1 cellular context compared by ENCODE assay signal in the genomic region with DNA sequence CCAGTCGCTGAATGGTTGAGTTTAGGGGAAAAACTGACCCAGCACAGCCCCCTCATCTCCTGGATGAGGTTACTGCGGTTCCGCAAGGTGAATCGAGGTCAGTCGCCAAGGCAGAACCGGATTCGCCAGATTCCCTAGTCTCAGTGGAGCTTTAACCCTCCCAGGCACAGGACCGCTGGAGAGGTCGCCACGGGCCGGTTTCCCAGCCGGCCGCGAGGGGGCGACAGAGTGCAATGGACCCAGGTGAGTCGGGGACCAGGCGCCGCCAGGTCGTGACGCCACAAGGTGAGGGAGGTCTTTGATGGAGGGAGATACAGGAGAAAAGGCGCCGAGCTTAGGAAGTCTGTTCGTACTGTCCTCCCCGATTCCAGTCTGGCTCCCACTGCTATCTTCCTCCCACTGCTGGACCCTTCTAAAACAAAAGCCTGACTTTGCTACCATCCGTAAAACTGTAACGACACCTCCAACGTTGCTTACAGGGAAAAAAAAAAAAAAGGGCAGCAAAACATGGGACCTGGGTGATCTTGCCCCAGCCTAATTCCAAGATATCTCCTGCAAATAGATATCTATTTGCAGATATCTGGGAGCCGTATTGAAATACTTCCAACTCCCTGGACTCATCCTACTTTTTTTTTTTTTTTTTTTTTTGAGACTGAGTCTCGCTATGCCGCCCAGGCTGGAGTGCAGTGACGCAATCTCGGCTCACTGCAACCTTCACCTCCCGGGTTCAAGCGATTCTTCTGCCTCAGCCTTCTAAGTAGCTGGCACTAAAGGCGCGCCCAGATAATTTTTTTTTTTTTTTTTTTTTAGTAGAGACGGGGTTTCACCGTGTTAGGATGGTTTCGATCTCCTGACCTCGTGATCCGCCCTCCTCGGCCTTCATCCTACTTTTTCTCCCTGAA.
TF ChIP-seq lines count a peak whose summit lies in the region.

No MANE protein-coding gene starts in this region.

TF ChIP-seq in WTC11, 78 proteins besides CTCF, POLR2A, EP300 and RAD21 (continued from another document):
- TF ChIP-seq, protein P1, sequence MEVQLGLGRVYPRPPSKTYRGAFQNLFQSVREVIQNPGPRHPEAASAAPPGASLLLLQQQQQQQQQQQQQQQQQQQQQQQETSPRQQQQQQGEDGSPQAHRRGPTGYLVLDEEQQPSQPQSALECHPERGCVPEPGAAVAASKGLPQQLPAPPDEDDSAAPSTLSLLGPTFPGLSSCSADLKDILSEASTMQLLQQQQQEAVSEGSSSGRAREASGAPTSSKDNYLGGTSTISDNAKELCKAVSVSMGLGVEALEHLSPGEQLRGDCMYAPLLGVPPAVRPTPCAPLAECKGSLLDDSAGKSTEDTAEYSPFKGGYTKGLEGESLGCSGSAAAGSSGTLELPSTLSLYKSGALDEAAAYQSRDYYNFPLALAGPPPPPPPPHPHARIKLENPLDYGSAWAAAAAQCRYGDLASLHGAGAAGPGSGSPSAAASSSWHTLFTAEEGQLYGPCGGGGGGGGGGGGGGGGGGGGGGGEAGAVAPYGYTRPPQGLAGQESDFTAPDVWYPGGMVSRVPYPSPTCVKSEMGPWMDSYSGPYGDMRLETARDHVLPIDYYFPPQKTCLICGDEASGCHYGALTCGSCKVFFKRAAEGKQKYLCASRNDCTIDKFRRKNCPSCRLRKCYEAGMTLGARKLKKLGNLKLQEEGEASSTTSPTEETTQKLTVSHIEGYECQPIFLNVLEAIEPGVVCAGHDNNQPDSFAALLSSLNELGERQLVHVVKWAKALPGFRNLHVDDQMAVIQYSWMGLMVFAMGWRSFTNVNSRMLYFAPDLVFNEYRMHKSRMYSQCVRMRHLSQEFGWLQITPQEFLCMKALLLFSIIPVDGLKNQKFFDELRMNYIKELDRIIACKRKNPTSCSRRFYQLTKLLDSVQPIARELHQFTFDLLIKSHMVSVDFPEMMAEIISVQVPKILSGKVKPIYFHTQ (CRISPR knock-in tag; IDR thresholded peaks at IDR 0.05) = no peak
- TF ChIP-seq KAT7 (CRISPR knock-in tag; IDR thresholded peaks at IDR 0.05; ENCODE audit: borderline replicate concordance) = no peak
- TF ChIP-seq, protein P2, sequence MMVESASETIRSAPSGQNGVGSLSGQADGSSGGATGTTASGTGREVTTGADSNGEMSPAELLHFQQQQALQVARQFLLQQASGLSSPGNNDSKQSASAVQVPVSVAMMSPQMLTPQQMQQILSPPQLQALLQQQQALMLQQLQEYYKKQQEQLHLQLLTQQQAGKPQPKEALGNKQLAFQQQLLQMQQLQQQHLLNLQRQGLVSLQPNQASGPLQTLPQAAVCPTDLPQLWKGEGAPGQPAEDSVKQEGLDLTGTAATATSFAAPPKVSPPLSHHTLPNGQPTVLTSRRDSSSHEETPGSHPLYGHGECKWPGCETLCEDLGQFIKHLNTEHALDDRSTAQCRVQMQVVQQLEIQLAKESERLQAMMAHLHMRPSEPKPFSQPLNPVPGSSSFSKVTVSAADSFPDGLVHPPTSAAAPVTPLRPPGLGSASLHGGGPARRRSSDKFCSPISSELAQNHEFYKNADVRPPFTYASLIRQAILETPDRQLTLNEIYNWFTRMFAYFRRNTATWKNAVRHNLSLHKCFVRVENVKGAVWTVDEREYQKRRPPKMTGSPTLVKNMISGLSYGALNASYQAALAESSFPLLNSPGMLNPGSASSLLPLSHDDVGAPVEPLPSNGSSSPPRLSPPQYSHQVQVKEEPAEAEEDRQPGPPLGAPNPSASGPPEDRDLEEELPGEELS (CRISPR knock-in tag; IDR thresholded peaks at IDR 0.05) = no peak
- TF ChIP-seq CREM (CRISPR knock-in tag; IDR thresholded peaks at IDR 0.05) = no peak
- peak; percentile 80; the same call in 1 of the 2 replicates for TF ChIP-seq ZBTB21 (CRISPR knock-in tag; IDR thresholded peaks at IDR 0.05; ENCODE audit: borderline replicate concordance)
- TF ChIP-seq, protein P3, sequence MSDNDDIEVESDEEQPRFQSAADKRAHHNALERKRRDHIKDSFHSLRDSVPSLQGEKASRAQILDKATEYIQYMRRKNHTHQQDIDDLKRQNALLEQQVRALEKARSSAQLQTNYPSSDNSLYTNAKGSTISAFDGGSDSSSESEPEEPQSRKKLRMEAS (CRISPR knock-in tag; IDR thresholded peaks at IDR 0.05) = peak; percentile 76
- TF ChIP-seq, protein P4, sequence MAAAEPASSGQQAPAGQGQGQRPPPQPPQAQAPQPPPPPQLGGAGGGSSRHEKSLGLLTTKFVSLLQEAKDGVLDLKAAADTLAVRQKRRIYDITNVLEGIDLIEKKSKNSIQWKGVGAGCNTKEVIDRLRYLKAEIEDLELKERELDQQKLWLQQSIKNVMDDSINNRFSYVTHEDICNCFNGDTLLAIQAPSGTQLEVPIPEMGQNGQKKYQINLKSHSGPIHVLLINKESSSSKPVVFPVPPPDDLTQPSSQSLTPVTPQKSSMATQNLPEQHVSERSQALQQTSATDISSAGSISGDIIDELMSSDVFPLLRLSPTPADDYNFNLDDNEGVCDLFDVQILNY (CRISPR knock-in tag; IDR thresholded peaks at IDR 0.05) = peak; percentile 47; the same call in 1 of the 2 replicates
- TF ChIP-seq FOXK1 (CRISPR knock-in tag; IDR thresholded peaks at IDR 0.05) = peak; percentile 65; the same call in 1 of the 2 replicates
- TF ChIP-seq, protein P5, sequence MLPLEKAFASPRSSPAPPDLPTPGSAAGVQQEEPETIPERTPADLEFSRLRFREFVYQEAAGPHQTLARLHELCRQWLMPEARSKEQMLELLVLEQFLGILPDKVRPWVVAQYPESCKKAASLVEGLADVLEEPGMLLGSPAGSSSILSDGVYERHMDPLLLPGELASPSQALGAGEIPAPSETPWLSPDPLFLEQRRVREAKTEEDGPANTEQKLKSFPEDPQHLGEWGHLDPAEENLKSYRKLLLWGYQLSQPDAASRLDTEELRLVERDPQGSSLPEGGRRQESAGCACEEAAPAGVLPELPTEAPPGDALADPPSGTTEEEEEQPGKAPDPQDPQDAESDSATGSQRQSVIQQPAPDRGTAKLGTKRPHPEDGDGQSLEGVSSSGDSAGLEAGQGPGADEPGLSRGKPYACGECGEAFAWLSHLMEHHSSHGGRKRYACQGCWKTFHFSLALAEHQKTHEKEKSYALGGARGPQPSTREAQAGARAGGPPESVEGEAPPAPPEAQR (CRISPR knock-in tag; IDR thresholded peaks at IDR 0.05) = no peak
- TF ChIP-seq, protein P6, sequence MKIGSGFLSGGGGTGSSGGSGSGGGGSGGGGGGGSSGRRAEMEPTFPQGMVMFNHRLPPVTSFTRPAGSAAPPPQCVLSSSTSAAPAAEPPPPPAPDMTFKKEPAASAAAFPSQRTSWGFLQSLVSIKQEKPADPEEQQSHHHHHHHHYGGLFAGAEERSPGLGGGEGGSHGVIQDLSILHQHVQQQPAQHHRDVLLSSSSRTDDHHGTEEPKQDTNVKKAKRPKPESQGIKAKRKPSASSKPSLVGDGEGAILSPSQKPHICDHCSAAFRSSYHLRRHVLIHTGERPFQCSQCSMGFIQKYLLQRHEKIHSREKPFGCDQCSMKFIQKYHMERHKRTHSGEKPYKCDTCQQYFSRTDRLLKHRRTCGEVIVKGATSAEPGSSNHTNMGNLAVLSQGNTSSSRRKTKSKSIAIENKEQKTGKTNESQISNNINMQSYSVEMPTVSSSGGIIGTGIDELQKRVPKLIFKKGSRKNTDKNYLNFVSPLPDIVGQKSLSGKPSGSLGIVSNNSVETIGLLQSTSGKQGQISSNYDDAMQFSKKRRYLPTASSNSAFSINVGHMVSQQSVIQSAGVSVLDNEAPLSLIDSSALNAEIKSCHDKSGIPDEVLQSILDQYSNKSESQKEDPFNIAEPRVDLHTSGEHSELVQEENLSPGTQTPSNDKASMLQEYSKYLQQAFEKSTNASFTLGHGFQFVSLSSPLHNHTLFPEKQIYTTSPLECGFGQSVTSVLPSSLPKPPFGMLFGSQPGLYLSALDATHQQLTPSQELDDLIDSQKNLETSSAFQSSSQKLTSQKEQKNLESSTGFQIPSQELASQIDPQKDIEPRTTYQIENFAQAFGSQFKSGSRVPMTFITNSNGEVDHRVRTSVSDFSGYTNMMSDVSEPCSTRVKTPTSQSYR (CRISPR knock-in tag; IDR thresholded peaks at IDR 0.05) = no peak
- peak; percentile 33; the same call in 1 of the 2 replicates for TF ChIP-seq NFE2L1 (CRISPR knock-in tag; IDR thresholded peaks at IDR 0.05)
- no peak for TF ChIP-seq NR3C1 (CRISPR knock-in tag; conservative IDR thresholded peaks at IDR 0.05; ENCODE audit: low read depth)
- no peak for TF ChIP-seq EMX1 (CRISPR knock-in tag; IDR thresholded peaks at IDR 0.05)
- TF ChIP-seq TEAD1 (CRISPR knock-in tag; IDR thresholded peaks at IDR 0.05) = no peak
- peak; percentile 17; the same call in 1 of the 2 replicates for TF ChIP-seq FOXP1 (CRISPR knock-in tag; IDR thresholded peaks at IDR 0.05; ENCODE audit: borderline replicate concordance)
- no peak for TF ChIP-seq GABPB1 (CRISPR knock-in tag; IDR thresholded peaks at IDR 0.05)
- TF ChIP-seq SP1 (CRISPR knock-in tag; conservative IDR thresholded peaks at IDR 0.05) = peak; percentile 69
- TF ChIP-seq, protein P7, sequence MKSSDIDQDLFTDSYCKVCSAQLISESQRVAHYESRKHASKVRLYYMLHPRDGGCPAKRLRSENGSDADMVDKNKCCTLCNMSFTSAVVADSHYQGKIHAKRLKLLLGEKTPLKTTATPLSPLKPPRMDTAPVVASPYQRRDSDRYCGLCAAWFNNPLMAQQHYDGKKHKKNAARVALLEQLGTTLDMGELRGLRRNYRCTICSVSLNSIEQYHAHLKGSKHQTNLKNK (CRISPR knock-in tag; IDR thresholded peaks at IDR 0.05) = no peak
- TF ChIP-seq ETV6 (CRISPR knock-in tag; IDR thresholded peaks at IDR 0.05) = peak; percentile 35; the same call in 1 of the 2 replicates
- no peak for TF ChIP-seq ZNF396 (CRISPR knock-in tag; IDR thresholded peaks at IDR 0.05; ENCODE audit: borderline replicate concordance)
- TF ChIP-seq JAZF1 (CRISPR knock-in tag; IDR thresholded peaks at IDR 0.05) = no peak
- TF ChIP-seq RORB (CRISPR knock-in tag; IDR thresholded peaks at IDR 0.05) = no peak
